8 cellular contexts compared by ENCODE assay signal in genomic region chrX:56232221-56233082, GRCh38. TPM values are rescaled to one million over a fixed set of nuclear protein-coding genes. Genes with fewer than 3 reads are reported as not detected.
DNase-seq lines count a peak whose midpoint lies in the region; ATAC-seq and TF ChIP-seq lines count a peak whose summit lies in the region.

Gene KLF8, plus strand, starts transcription at chrX:56232356. Its CDS starts 979 bp downstream, at chrX:56233335.

- no peaks in the 10 kb centered on the region; the same call in 1 of the 2 replicates for H3K27me3 ChIP-seq in Panc1 (ENCODE audit: control insufficient read depth, insufficient read depth, low read length)

- TF ChIP-seq CTCF in GM13976 (IDR thresholded peaks at IDR 0.05; ENCODE audit: borderline replicate concordance, control extremely low read depth, extremely low read depth, insufficient read depth, missing control alignments) (no peak), HEK293 (tag by site-specific recombination; IDR thresholded peaks at IDR 0.05) (no peak), Panc1 (IDR thresholded peaks at IDR 0.05) (no peak), astrocyte of the spinal cord (IDR thresholded peaks at IDR 0.05; ENCODE audit: low read depth, low read length) (no peak)

- DNase-seq in GM13976 (ENCODE audit: low spot score) (peak; percentile 64), Panc1 (ENCODE audit: low read depth, low spot score) (no peak), astrocyte of the spinal cord (ENCODE audit: low read depth, low spot score) (no peak), inferior parietal cortex (ENCODE audit: extremely low spot score) (peak; percentile 1), NCI-H345 (lab: John Stamatoyannopoulos, UW) (no peak), AML-193 (lab: John Stamatoyannopoulos, UW) (no peak)
- DNase-seq in stimulated activated CD4-positive, alpha-beta T cell treated with anti-CD3 and anti-CD28 coated beads, Interleukin-1b, Interleukin-23, amount 100 ng/mL, for 48 hours, result peak; percentile 35

- intact Hi-C loops in Panc1 (cut with micrococcal nuclease; ENCODE audit: unreplicated experiment), result no loop called here

- H3K27ac ChIP-seq in HEK293 (ENCODE audit: extremely low read depth, low read depth, low read length) (no peak within 1 kb of the TSS), Panc1 (ENCODE audit: low read length) (no peak within 1 kb of the TSS)

- BruUV-seq in Panc1 (replicated peaks; lab: Mats Ljungman, UMichigan), result no TSS peak

- peak; percentile 34; the same call in 1 of the 2 replicates for ATAC-seq in Panc1

- peak within 1 kb of the TSS; percentile 31 for H3K4me3 ChIP-seq in HEK293 (ENCODE audit: low read depth, low read length)
- peak within 1 kb of the TSS; percentile 20 to 51 for H3K4me3 ChIP-seq in Panc1 (ENCODE audit: low read depth in 2 of 2, low read length in 2 of 2)
- peak within 1 kb of the TSS; percentile 27 for H3K4me3 ChIP-seq in astrocyte of the spinal cord (ENCODE audit: low read depth, low read length)

- POLR2A ChIA-PET in HEK293 (lab: Yijun Ruan, JAX), result no interaction called here
- POLR2A ChIA-PET in Panc1 (lab: Charles Lee), result no interaction called here

- H3K9me3 ChIP-seq in HEK293 (ENCODE audit: control insufficient read depth, insufficient read depth, low read depth, low read length) (no peaks in the 10 kb centered on the region; the same call in 1 of the 2 replicates), Panc1 (ENCODE audit: control insufficient read depth, insufficient read depth, low read depth, low read length) (no peaks in the 10 kb centered on the region)

- no peaks in the 10 kb centered on the region for H3K4me1 ChIP-seq in HEK293 (ENCODE audit: control insufficient read depth, insufficient read depth, low read length)
- no peaks in the 10 kb centered on the region for H3K4me1 ChIP-seq in Panc1 (ENCODE audit: control insufficient read depth, insufficient read depth, low read length)

- in situ Hi-C loops in GM13976 (cut with MboI; ENCODE audit: low sequenced_read_pairs, unreplicated experiment), result loop anchor here (25.0 kb wide), 1 partner anchor 320 kb away; no protein-coding TSS in a partner anchor
- in situ Hi-C loops in Panc1 (cut with HindIII; ENCODE audit: low pct_unique_long_range_greater_than_20kb, low sequenced_read_pairs), result no loop called here
- in situ Hi-C loops in astrocyte of the spinal cord (cut with HindIII; ENCODE audit: low sequenced_read_pairs), result no loop called here

- CTCF ChIA-PET in HEK293 (lab: Yijun Ruan, JAX) (interaction anchor here (0.7 kb wide), 1 partner anchor 1331 kb away, joined by 3 read pairs; no protein-coding TSS in a partner anchor), Panc1 (lab: Charles Lee) (no interaction called here)

- H3K36me3 ChIP-seq in HEK293 (ENCODE audit: control insufficient read depth in 2 of 2, insufficient read depth in 1 of 2, low read length in 2 of 2) (no peaks in the 10 kb centered on the region), Panc1 (ENCODE audit: control insufficient read depth, insufficient read depth, low read length) (no peaks in the 10 kb centered on the region)

TF ChIP-seq in HEK293, 187 proteins besides CTCF, POLR2A, EP300 and RAD21:
- TF ChIP-seq ZNF561 (tag by site-specific recombination; IDR thresholded peaks at IDR 0.05; ENCODE audit: borderline replicate concordance), result no peak
- no peak for TF ChIP-seq KLF17 (tag by site-specific recombination; IDR thresholded peaks at IDR 0.05)
- peak; percentile 64 for TF ChIP-seq KLF1 (tag by site-specific recombination; IDR thresholded peaks at IDR 0.05)
- TF ChIP-seq ZSCAN5A (tag by site-specific recombination; IDR thresholded peaks at IDR 0.05), result no peak
- no peak for TF ChIP-seq ZNF791 (tag by site-specific recombination; IDR thresholded peaks at IDR 0.05)
- TF ChIP-seq ZNF2 (tag by site-specific recombination; IDR thresholded peaks at IDR 0.05), result no peak
- TF ChIP-seq ZFP3 (tag by site-specific recombination; IDR thresholded peaks at IDR 0.05; ENCODE audit: low read depth), result no peak
- TF ChIP-seq PRDM2 (tag by site-specific recombination; IDR thresholded peaks at IDR 0.05; ENCODE audit: borderline replicate concordance), result no peak
- no peak for TF ChIP-seq ZNF776 (tag by site-specific recombination; IDR thresholded peaks at IDR 0.05; ENCODE audit: borderline replicate concordance)

RNA-seq across cellular contexts. Expression of gene KLF8, which starts in this region (rescaled TPM):
- 0.13 TPM for total RNA-seq in Panc1 (2021; ENCODE audit: unreplicated experiment)
- not detected for polyA plus RNA-seq in Panc1 (2012; ENCODE audit: insufficient read length)

Comparison
In these comparisons a context has a peak if more than half of its experiments do, and no peak if none do; other contexts are left out.
1. Peak in ATAC-seq and H3K4me3 ChIP-seq in Panc1; RNA of the gene not detected or under 1 TPM.
2. DNase-seq: peak in GM13976 (single experiment), inferior parietal cortex (single experiment) and stimulated activated CD4-positive, alpha-beta T cell treated with anti-CD3 and anti-CD28 coated beads, Interleukin-1b, Interleukin-23, amount 100 ng/mL, for 48 hours (single experiment); none in Panc1 (single experiment), astrocyte of the spinal cord (single experiment), NCI-H345 (single experiment) and AML-193 (0 of 2).
3. Peak in every context shown above with its lines, with median percentiles within 50 percentile points of each other: H3K4me3 ChIP-seq.